ENCODE assay signal across 8 cellular contexts in genomic region chr16:29994613-29995329, GRCh38. TPM values are rescaled to one million over a fixed set of nuclear protein-coding genes. Genes with fewer than 3 reads are reported as not detected.
DNase-seq lines count a peak whose midpoint lies in the region; ATAC-seq and TF ChIP-seq lines count a peak whose summit lies in the region.

No MANE protein-coding gene starts in this region.

- peak; percentile 28 for DNase-seq in AG09309 (ENCODE audit: low read depth)
- DNase-seq in activated CD4-positive, alpha-beta memory T cell treated with anti-CD3 and anti-CD28 coated beads for 36 hours: peak; percentile 82
- peak in 1 of 2 donors; percentile 43 for DNase-seq in fibroblast of lung (ENCODE audit: low read depth in 2 of 2)
- no peak for DNase-seq in neural progenitor cell (ENCODE audit: low spot score)
- no peak for DNase-seq in thyroid gland
- no peak for DNase-seq in NCI-H446 treated with DMSO at 0.1 percent for 48 hours (lab: John Stamatoyannopoulos, UW)

- CTCF ChIA-PET in activated CD4-positive, alpha-beta memory T cell treated with anti-CD3 and anti-CD28 coated beads for 36 hours (lab: Charles Lee): interaction anchor here (0.9 to 1.1 kb wide), 5 partner anchors 11 to 294 kb away, joined by 3 to 4 read pairs (median 4); partner anchors contain the start of genes TBX6 and TLCD3B

- POLR2A ChIA-PET in activated CD4-positive, alpha-beta memory T cell treated with anti-CD3 and anti-CD28 coated beads for 36 hours (lab: Charles Lee): interaction anchor here (0.8 to 2.6 kb wide), 10 partner anchors 9 to 541 kb away, joined by 3 to 16 read pairs (median 5); partner anchors contain the start of genes ASPHD1, KCTD13, KIF22 and TAOK2

- no peaks in the 10 kb centered on the region for H3K9me3 Mint-ChIP-seq in activated CD4-positive, alpha-beta memory T cell treated with anti-CD3 and anti-CD28 coated beads for 36 hours
- H3K9me3 Mint-ChIP-seq in neural progenitor cell: no peaks in the 10 kb centered on the region

- H3K4me2 ChIP-seq in fibroblast of lung (ENCODE audit: extremely low read depth, insufficient read depth, low read length) (peak overlapping the region; percentile 93), neural progenitor cell (peak overlapping the region; percentile 78)

- ATAC-seq in GM19035 (IDR thresholded peaks at IDR 0.05; ENCODE audit: unreplicated experiment) (peak; percentile 35), HG03558 (IDR thresholded peaks at IDR 0.05; ENCODE audit: extremely low read depth, unreplicated experiment) (peak; percentile 9)

- H3K4me3 ChIP-seq in AG09309 (ENCODE audit: control insufficient read depth, low read depth, low read length): peak overlapping the region; percentile 98
- H3K4me3 ChIP-seq in fibroblast of lung (replicated peaks in 1 of 4; ENCODE audit: control extremely low read depth in 1 of 4, insufficient read depth in 1 of 4, low read depth in 3 of 4, low read length in 4 of 4): peak overlapping the region; percentile 74 to 97 (median 93)
- H3K4me3 ChIP-seq in neural progenitor cell: peak overlapping the region; percentile 80
- H3K4me3 ChIP-seq in thyroid gland (replicated peaks in 1 of 3): peak overlapping the region; percentile 24 to 81 (median 66)

- H3K4me1 ChIP-seq in fibroblast of lung (ENCODE audit: control insufficient read depth, extremely low read depth, insufficient read depth, low read length) (peaks cover 14% of the 10 kb centered on the region), neural progenitor cell (peaks cover 12% of the 10 kb centered on the region), thyroid gland (peaks cover 13 to 15% of the 10 kb centered on the region in 2 donors)

- H3K9me3 ChIP-seq in fibroblast of lung (ENCODE audit: control insufficient read depth, insufficient read depth, low read depth, low read length) (no peaks in the 10 kb centered on the region), neural progenitor cell (ENCODE audit: low read depth) (no peaks in the 10 kb centered on the region), thyroid gland (no peaks in the 10 kb centered on the region)

- H3K9ac ChIP-seq in fibroblast of lung (ENCODE audit: insufficient read depth, low read length) (peak overlapping the region; percentile 83), neural progenitor cell (no peak overlapping the region)

- intact Hi-C loops in activated CD4-positive, alpha-beta memory T cell treated with anti-CD3 and anti-CD28 coated beads for 36 hours (cut with micrococcal nuclease): loop anchor here (2.0 to 5.0 kb wide), 3 partner anchors 32 to 187 kb away; partner anchors contain the start of genes CDIPT, MAZ and TMEM219
- intact Hi-C loops in thyroid gland (cut with DNase I): loop anchor here (2.0 kb wide), 1 partner anchor 18 kb away; no protein-coding TSS in a partner anchor

- peaks cover 6% of the 10 kb centered on the region for H3K79me2 ChIP-seq in fibroblast of lung (ENCODE audit: control insufficient read depth, insufficient read depth, low read length)
- peaks cover 12% of the 10 kb centered on the region for H3K79me2 ChIP-seq in neural progenitor cell (ENCODE audit: low read depth)

- TF ChIP-seq POLR2A in thyroid gland (IDR thresholded peaks at IDR 0.05): no peak

- no peaks in the 10 kb centered on the region for H3K27me3 ChIP-seq in fibroblast of lung (ENCODE audit: control insufficient read depth, insufficient read depth, low read length)
- H3K27me3 ChIP-seq in neural progenitor cell: no peaks in the 10 kb centered on the region
- no peaks in the 10 kb centered on the region for H3K27me3 ChIP-seq in thyroid gland

- H3F3A ChIP-seq in neural progenitor cell (ENCODE audit: low read depth): peaks cover 20% of the 10 kb centered on the region

- H3K27ac ChIP-seq in fibroblast of lung (ENCODE audit: insufficient read depth, low read length) (peak overlapping the region; percentile 97), neural progenitor cell (no peak overlapping the region), thyroid gland (peak overlapping the region; percentile 85 to 96 (median 89))

- H2AFZ ChIP-seq in fibroblast of lung (ENCODE audit: low read length): peak overlapping the region; percentile 74
- peak overlapping the region; percentile 99 for H2AFZ ChIP-seq in neural progenitor cell (replicated peaks)

- H3K27me3 Mint-ChIP-seq in activated CD4-positive, alpha-beta memory T cell treated with anti-CD3 and anti-CD28 coated beads for 36 hours: no peaks in the 10 kb centered on the region
- peaks cover 12% of the 10 kb centered on the region for H3K27me3 Mint-ChIP-seq in neural progenitor cell (ENCODE audit: insufficient read depth, low read depth)

- H3K4me3 Mint-ChIP-seq in activated CD4-positive, alpha-beta memory T cell treated with anti-CD3 and anti-CD28 coated beads for 36 hours: peak overlapping the region; percentile 99
- peak overlapping the region; percentile 97 for H3K4me3 Mint-ChIP-seq in neural progenitor cell

- 10 to 12% methylated on average over 24 of the region's 24 CpGs for WGBS in thyroid gland, 2 donors

- peak overlapping the region; percentile 99 for H3K27ac Mint-ChIP-seq in activated CD4-positive, alpha-beta memory T cell treated with anti-CD3 and anti-CD28 coated beads for 36 hours
- peak overlapping the region; percentile 72 for H3K27ac Mint-ChIP-seq in neural progenitor cell

- peaks cover 28% of the 10 kb centered on the region for H3K36me3 Mint-ChIP-seq in activated CD4-positive, alpha-beta memory T cell treated with anti-CD3 and anti-CD28 coated beads for 36 hours
- H3K36me3 Mint-ChIP-seq in neural progenitor cell: peaks cover 10% of the 10 kb centered on the region

- H4K20me1 ChIP-seq in fibroblast of lung (ENCODE audit: control insufficient read depth, extremely low read depth, insufficient read depth, low read length) (no peaks in the 10 kb centered on the region), neural progenitor cell (ENCODE audit: low read depth) (no peaks in the 10 kb centered on the region)

- peaks cover 16% of the 10 kb centered on the region for H3K36me3 ChIP-seq in fibroblast of lung (ENCODE audit: control insufficient read depth, insufficient read depth, low read length)
- no peaks in the 10 kb centered on the region for H3K36me3 ChIP-seq in neural progenitor cell
- peaks cover 12 to 16% of the 10 kb centered on the region in 2 donors for H3K36me3 ChIP-seq in thyroid gland

- peaks cover 33% of the 10 kb centered on the region for H3K4me1 Mint-ChIP-seq in activated CD4-positive, alpha-beta memory T cell treated with anti-CD3 and anti-CD28 coated beads for 36 hours (ENCODE audit: low read depth)
- H3K4me1 Mint-ChIP-seq in neural progenitor cell: peaks cover 26% of the 10 kb centered on the region

- TF ChIP-seq CTCF in AG09309 (IDR thresholded peaks at IDR 0.05; ENCODE audit: control insufficient read depth, insufficient read depth, low read depth, low read length, missing control alignments) (no peak), fibroblast of lung (conservative IDR thresholded peaks at IDR 0.05 in 1 of 2, IDR thresholded peaks at IDR 0.05 in 1 of 2; ENCODE audit: low read depth in 1 of 2, low read length in 2 of 2) (no peak), neural progenitor cell (IDR thresholded peaks at IDR 0.05) (no peak), thyroid gland (IDR thresholded peaks at IDR 0.05) (no peak)

RNA-seq across cellular contexts. Expression of gene HIRIP3, which starts 0.6 kb away (rescaled TPM):
- total RNA-seq in activated CD4-positive, alpha-beta memory T cell treated with anti-CD3 and anti-CD28 coated beads for 36 hours: 10 to 100 TPM; 40.5 to 40.6 TPM
- total RNA-seq in fibroblast of lung (5.6 and 7.9 TPM in 2 replicates), neural progenitor cell (ENCODE audit: low replicate concordance) (4.7 and 14.1 TPM in 2 replicates), thyroid gland (10 to 100 TPM; 10.7 to 23.1 (median 18.4) TPM)
- 3.0 and 7.2 TPM in 2 replicates for polyA plus RNA-seq in fibroblast of lung
- polyA plus RNA-seq in fibroblast of lung (2012): 5.7 and 14.8 TPM in 2 replicates
- 6.8 and 7.4 TPM in 2 replicates for polyA minus RNA-seq in fibroblast of lung (ENCODE audit: low replicate concordance)

RNA-seq across cellular contexts. Expression of gene INO80E, which starts 1.3 kb away (rescaled TPM):
- 10 to 100 TPM; 84.1 to 94.0 TPM for total RNA-seq in activated CD4-positive, alpha-beta memory T cell treated with anti-CD3 and anti-CD28 coated beads for 36 hours
- total RNA-seq in fibroblast of lung (16.3 and 18.5 TPM in 2 replicates), neural progenitor cell (ENCODE audit: low replicate concordance) (104 and 129 TPM in 2 replicates), thyroid gland (100 to 1,000 TPM in 3 of 4 donors, 10 to 100 TPM in 1; 45.9 to 165 (median 142) TPM)
- polyA plus RNA-seq in fibroblast of lung: 21.9 and 37.1 TPM in 2 replicates
- 41.6 and 62.5 TPM in 2 replicates for polyA plus RNA-seq in fibroblast of lung (2012)
- 10.7 and 15.9 TPM in 2 replicates for polyA minus RNA-seq in fibroblast of lung (ENCODE audit: low replicate concordance)

RNA-seq across cellular contexts. Expression of gene DOC2A, which starts 16.1 kb away (rescaled TPM):
- under 1 TPM; 0.33 to 0.34 TPM for total RNA-seq in activated CD4-positive, alpha-beta memory T cell treated with anti-CD3 and anti-CD28 coated beads for 36 hours
- 0.26 and 0.33 TPM in 2 replicates for total RNA-seq in fibroblast of lung
- polyA plus RNA-seq in fibroblast of lung: 0.03 TPM in 1 of 2 replicates, not detected in the other
- polyA plus RNA-seq in fibroblast of lung (2012): not detected in 2 replicates
- polyA minus RNA-seq in fibroblast of lung (ENCODE audit: low replicate concordance): not detected in 2 replicates
- total RNA-seq in neural progenitor cell (ENCODE audit: low replicate concordance): 3.1 and 8.1 TPM in 2 replicates
- total RNA-seq in thyroid gland: 1 to 10 TPM in 1 of 4 donors, under 1 TPM in 2, not detected in 1; 0.22 to 1.2 (median 0.94) TPM

RNA-seq across cellular contexts. Expression of gene TAOK2, which starts 21.1 kb away (rescaled TPM):
- 10 to 100 TPM; 27.2 to 28.2 TPM for total RNA-seq in activated CD4-positive, alpha-beta memory T cell treated with anti-CD3 and anti-CD28 coated beads for 36 hours
- total RNA-seq in fibroblast of lung (36.5 and 41.3 TPM in 2 replicates), neural progenitor cell (ENCODE audit: low replicate concordance) (13.8 and 49.9 TPM in 2 replicates), thyroid gland (10 to 100 TPM; 48.8 to 62.6 (median 55.2) TPM)
- polyA plus RNA-seq in fibroblast of lung: 12.3 and 14.3 TPM in 2 replicates
- 20.8 and 21.5 TPM in 2 replicates for polyA plus RNA-seq in fibroblast of lung (2012)
- 22.6 and 30.5 TPM in 2 replicates for polyA minus RNA-seq in fibroblast of lung (ENCODE audit: low replicate concordance)

RNA-seq across cellular contexts. Expression of gene C16orf92, which starts 28.2 kb away (rescaled TPM):
- not detected for total RNA-seq in activated CD4-positive, alpha-beta memory T cell treated with anti-CD3 and anti-CD28 coated beads for 36 hours
- total RNA-seq in fibroblast of lung: not detected in 2 replicates
- not detected in 2 replicates for polyA plus RNA-seq in fibroblast of lung
- not detected in 2 replicates for polyA plus RNA-seq in fibroblast of lung (2012)
- not detected in 2 replicates for polyA minus RNA-seq in fibroblast of lung (ENCODE audit: low replicate concordance)
- total RNA-seq in neural progenitor cell (ENCODE audit: low replicate concordance): not detected in 2 replicates
- total RNA-seq in thyroid gland: not detected

Comparison
In these comparisons a context has a peak if more than half of its experiments do, and no peak if none do; other contexts are left out.
1. DNase-seq: peak in AG09309 (single experiment) and activated CD4-positive, alpha-beta memory T cell treated with anti-CD3 and anti-CD28 coated beads for 36 hours (single experiment); none in neural progenitor cell (single experiment), thyroid gland (0 of 2) and NCI-H446 treated with DMSO at 0.1 percent for 48 hours (single experiment).
2. Peak in every context shown above with its lines, with median percentiles within 50 percentile points of each other: H3K4me3 ChIP-seq.